In the genomic region with DNA sequence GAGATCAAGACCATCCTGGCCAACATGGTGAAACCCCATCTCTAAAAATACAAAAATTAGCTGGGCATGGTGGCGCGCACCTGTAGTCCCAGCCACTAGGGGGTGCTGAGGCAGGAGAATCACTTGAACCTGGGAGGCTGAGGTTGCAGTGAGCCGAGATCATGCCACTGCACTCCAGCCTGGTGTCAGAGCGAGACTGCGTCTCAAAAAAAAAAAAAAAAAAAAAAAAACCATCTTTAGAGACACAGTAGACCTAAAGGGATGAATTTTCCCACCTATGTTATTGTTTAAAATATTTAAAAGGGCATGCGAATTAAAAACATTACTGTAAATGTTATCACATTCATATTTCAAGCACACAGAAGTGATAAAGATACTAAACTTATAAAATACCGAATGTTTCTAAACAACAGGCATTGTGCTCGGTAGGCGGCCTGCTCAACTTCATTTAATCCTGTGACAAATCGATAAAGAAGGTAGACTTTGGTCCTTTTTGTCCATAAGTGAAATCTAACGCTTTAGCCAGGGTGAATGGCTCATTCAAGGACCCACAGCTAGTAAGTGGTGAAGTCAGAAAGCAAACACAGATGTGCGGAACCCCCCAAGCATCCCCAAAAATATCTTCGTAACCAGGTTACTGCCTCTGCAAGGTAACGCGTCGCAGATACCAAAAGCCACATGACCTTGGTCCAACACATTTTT, we compare ENCODE assay signal across 8 cellular contexts. TPM values are rescaled to one million over a fixed set of nuclear protein-coding genes. Genes with fewer than 3 reads are reported as not detected.
DNase-seq lines count a peak whose midpoint lies in the region; ATAC-seq and TF ChIP-seq lines count a peak whose summit lies in the region.

No MANE protein-coding gene starts in this region.

- no peaks in the 10 kb centered on the region for H3K27me3 ChIP-seq in cardiac muscle cell
- no peaks in the 10 kb centered on the region for H3K27me3 ChIP-seq in osteoblast (ENCODE audit: insufficient read depth, low read length)

- H3K9me3 ChIP-seq in cardiac muscle cell (ENCODE audit: low read depth) (no peaks in the 10 kb centered on the region), osteoblast (ENCODE audit: low read depth, low read length) (no peaks in the 10 kb centered on the region)

- peak; percentile 40 to 42 for DNase-seq in cardiac muscle cell (ENCODE audit: low read depth in 1 of 2, low spot score in 1 of 2)
- DNase-seq in Right ventricle myocardium inferior (ENCODE audit: missing footprints): no peak
- DNase-seq in activated CD4-positive, alpha-beta T cell treated with anti-CD3 and anti-CD28 coated beads for 24 hours (ENCODE audit: low read depth in 2 of 2): peak; percentile 46 to 48
- DNase-seq in dermis blood vessel endothelial cell: peak; percentile 56
- DNase-seq in osteoblast (ENCODE audit: insufficient read length, low spot score, missing footprints): no peak
- no peak for DNase-seq in medulla oblongata (ENCODE audit: extremely low spot score)
- DNase-seq in NCI-H1048 (lab: John Stamatoyannopoulos, UW): no peak

- H3K27ac ChIP-seq in cardiac muscle cell (no peak overlapping the region), osteoblast (ENCODE audit: low read depth, low read length) (no peak overlapping the region)

- H3K36me3 ChIP-seq in cardiac muscle cell: peaks cover 64% of the 10 kb centered on the region
- peaks cover 31% of the 10 kb centered on the region for H3K36me3 ChIP-seq in osteoblast (ENCODE audit: insufficient read depth, low read length)

- H2AFZ ChIP-seq in osteoblast (ENCODE audit: low read length): no peak overlapping the region

- H3K4me2 ChIP-seq in osteoblast (ENCODE audit: insufficient read depth, low read length): no peak overlapping the region

- TF ChIP-seq CTCF in cardiac muscle cell (IDR thresholded peaks at IDR 0.05; ENCODE audit: low read depth, low read length): peak; percentile 68
- TF ChIP-seq CTCF in osteoblast (IDR thresholded peaks at IDR 0.05; ENCODE audit: extremely low read depth, low read depth, low read length): peak; percentile 63

- H3K4me1 ChIP-seq in cardiac muscle cell (ENCODE audit: low read depth) (no peaks in the 10 kb centered on the region), osteoblast (ENCODE audit: insufficient read depth, low read length) (no peaks in the 10 kb centered on the region)

- no peaks in the 10 kb centered on the region for H4K20me1 ChIP-seq in osteoblast (ENCODE audit: insufficient read depth, low read length)

- ATAC-seq in Right ventricle myocardium inferior (no peak), GM18519 (IDR thresholded peaks at IDR 0.05; ENCODE audit: low FRiP score, unreplicated experiment) (no peak)

- intact Hi-C loops in Right ventricle myocardium inferior (cut with DNase I): no loop called here

- peaks cover 13% of the 10 kb centered on the region for H3K79me2 ChIP-seq in osteoblast (ENCODE audit: insufficient read depth, low read length)

- H3K4me3 ChIP-seq in cardiac muscle cell: no peak overlapping the region
- H3K4me3 ChIP-seq in osteoblast (ENCODE audit: insufficient read depth, low read length): no peak overlapping the region

RNA-seq across cellular contexts. Expression of a gene that starts 16.1 kb away (rescaled TPM):
- total RNA-seq in cardiac muscle cell (17.1 and 19.0 TPM in 2 replicates), Right ventricle myocardium inferior (12.3 TPM), dermis blood vessel endothelial cell (20.6 and 38.5 TPM in 2 replicates), osteoblast (9.4 and 12.7 TPM in 2 replicates)
- polyA plus RNA-seq in cardiac muscle cell: 12.6 and 20.8 TPM in 2 replicates

RNA-seq across cellular contexts. Expression of a gene that starts 16.8 kb away (rescaled TPM):
- total RNA-seq in cardiac muscle cell (49.4 and 56.5 TPM in 2 replicates), Right ventricle myocardium inferior (39.5 TPM), dermis blood vessel endothelial cell (40.7 and 42.0 TPM in 2 replicates), osteoblast (51.3 and 54.3 TPM in 2 replicates)
- polyA plus RNA-seq in cardiac muscle cell: 43.9 and 46.9 TPM in 2 replicates

RNA-seq across cellular contexts. Expression of a gene that starts 45.5 kb away (rescaled TPM):
- total RNA-seq in cardiac muscle cell (87.4 and 90.2 TPM in 2 replicates), Right ventricle myocardium inferior (36.8 TPM), dermis blood vessel endothelial cell (58.7 and 76.3 TPM in 2 replicates), osteoblast (36.2 and 42.0 TPM in 2 replicates)
- polyA plus RNA-seq in cardiac muscle cell: 123 and 145 TPM in 2 replicates

RNA-seq across cellular contexts. Expression of a gene that starts 45.7 kb away (rescaled TPM):
- total RNA-seq in cardiac muscle cell: 45.7 and 55.7 TPM in 2 replicates
- polyA plus RNA-seq in cardiac muscle cell: 52.4 and 70.4 TPM in 2 replicates
- total RNA-seq in Right ventricle myocardium inferior: 36.1 TPM
- 24.5 and 27.2 TPM in 2 replicates for total RNA-seq in dermis blood vessel endothelial cell
- 17.7 and 21.5 TPM in 2 replicates for total RNA-seq in osteoblast

Comparison
In these comparisons a context has a peak if more than half of its experiments do, and no peak if none do; other contexts are left out.
1. DNase-seq: peak in cardiac muscle cell (2 of 2), activated CD4-positive, alpha-beta T cell treated with anti-CD3 and anti-CD28 coated beads for 24 hours (2 of 2) and dermis blood vessel endothelial cell (single experiment); none in Right ventricle myocardium inferior (single experiment), osteoblast (single experiment), medulla oblongata (single experiment) and NCI-H1048 (single experiment).